18 cellular contexts compared by ENCODE assay signal in genomic region chr9:126533911-126534300, GRCh38.
DNase-seq lines count a peak whose midpoint lies in the region; ATAC-seq and TF ChIP-seq lines count a peak whose summit lies in the region.
"Had no signal": no experiment of that assay in that cellular context is flagged by ENCODE, and none has a peak within 500 bp of the region (broad histone marks: within the 10 kb centered on the region; RNA-seq: fewer than 3 reads in every experiment).

No MANE protein-coding gene starts in this region.

- H3K27ac ChIP-seq in HUES48 (ENCODE audit: low read depth, low read length) = no peak overlapping the region
- H3K27ac ChIP-seq in OCI-LY1 (ENCODE audit: low read depth, low read length, poor library complexity, severe bottlenecking) = no peak overlapping the region
- H3K27ac ChIP-seq in spleen = peak overlapping the region in 7 of 8 donors; percentile 64 to 87 (median 77)
- H3K27ac ChIP-seq: gastrocnemius medialis had no signal

- H3K4me3 ChIP-seq in HUES48 (ENCODE audit: low read depth, low read length) (peak overlapping the region; percentile 52; the same call in 1 of the 2 replicates), OCI-LY1 (ENCODE audit: low read depth, low read length, poor library complexity, severe bottlenecking) (no peak overlapping the region), iPS-15b (ENCODE audit: low read depth, low read length) (peak overlapping the region; percentile 45), spleen (peak overlapping the region in 3 of 8 donors; percentile 10 to 57 (median 15))
- H3K4me3 ChIP-seq: gastrocnemius medialis, MG63 had no signal

- intact Hi-C loops in spleen (cut with DNase I; ENCODE audit: low total_unique reads) = no loop called here

- H3K9me2 ChIP-seq in OCI-LY1 (ENCODE audit: low read depth, low read length) = no peaks in the 10 kb centered on the region

- H3K27me3 ChIP-seq in HUES48 (ENCODE audit: control insufficient read depth, insufficient read depth, low read length) = peaks cover 9% of the 10 kb centered on the region
- H3K27me3 ChIP-seq in OCI-LY1 (ENCODE audit: insufficient read depth, low read length) = no peaks in the 10 kb centered on the region
- peaks cover 15% of the 10 kb centered on the region for H3K27me3 ChIP-seq in iPS-15b (ENCODE audit: control insufficient read depth, insufficient read depth, low read length)
- peaks cover 0 to 36% (median 6%) of the 10 kb centered on the region in 7 donors for H3K27me3 ChIP-seq in spleen (replicated peaks in 1 of 7)
- H3K27me3 ChIP-seq: MG63 had no signal

- TF ChIP-seq CTCF in OCI-LY1 (IDR thresholded peaks at IDR 0.05; ENCODE audit: low read length) (no peak), spleen (IDR thresholded peaks at IDR 0.05 in 8 of 11, conservative IDR thresholded peaks at IDR 0.05 in 3 of 11) (no peak)

- H3F3A ChIP-seq in OCI-LY1 (ENCODE audit: insufficient read depth, low read length) = no peaks in the 10 kb centered on the region

- no peak for TF ChIP-seq POLR2A in spleen (IDR thresholded peaks at IDR 0.05)

- H3K9me3 ChIP-seq in HUES48 (ENCODE audit: control insufficient read depth, insufficient read depth, low read length) (no peaks in the 10 kb centered on the region), OCI-LY1 (ENCODE audit: low read length) (no peaks in the 10 kb centered on the region), iPS-15b (ENCODE audit: control insufficient read depth, insufficient read depth, low read length) (no peaks in the 10 kb centered on the region), spleen (no peaks in the 10 kb centered on the region)
- H3K9me3 ChIP-seq: gastrocnemius medialis, MG63 had no signal

- no peaks in the 10 kb centered on the region for H3K79me2 ChIP-seq in OCI-LY1 (ENCODE audit: insufficient read depth, low read length)

- WGBS in spleen, 5 donors = 29 to 46% (median 33%) methylated on average over 15 of the region's 15 CpGs

- ATAC-seq in HG02642 (IDR thresholded peaks at IDR 0.05; ENCODE audit: poor library complexity, unreplicated experiment) (no peak), GM18519 (IDR thresholded peaks at IDR 0.05; ENCODE audit: low FRiP score, unreplicated experiment) (no peak)
- ATAC-seq: activated T-cell treated with anti-CD3 and anti-CD28 coated beads, Interleukin-2, amount 50 U/mL, for 72 hours; gastrocnemius medialis; HCT116; left cardiac atrium had no signal

- DNase-seq in spleen = peak; percentile 83
- DNase-seq in NCI-H2029 treated with DMSO at 0.1 percent for 48 hours (lab: John Stamatoyannopoulos, UW) = no peak
- DNase-seq: activated CD4-positive, alpha-beta T cell treated with anti-CD3 and anti-CD28 coated beads for 4 hours; activated naive CD4-positive, alpha-beta T cell treated with anti-CD3 and anti-CD28 coated beads, Interleukin-2, amount 10 ng/mL, durations not matched to agents 7 days and 5 days; activated T-cell treated with anti-CD3 and anti-CD28 coated beads, Interleukin-2, amount 50 U/mL, for 72 hours; erythroblast; gastrocnemius medialis; left cardiac atrium; MG63; NCI-H1694 treated with DMSO at 0.1 percent for 48 hours; nephron progenitor cell; stimulated activated CD4-positive, alpha-beta T cell treated with anti-CD3 and anti-CD28 coated beads, Interleukin-2, amount 100 ng/mL, for 24 hours had no signal

- H3K9ac ChIP-seq in HUES48 (ENCODE audit: low read depth, low read length) = no peak overlapping the region
- no peak overlapping the region for H3K9ac ChIP-seq in OCI-LY1 (ENCODE audit: low read length)
- no peak overlapping the region for H3K9ac ChIP-seq in iPS-15b (ENCODE audit: low read depth, low read length)

- H4K20me1 ChIP-seq in OCI-LY1 (ENCODE audit: insufficient read depth, low read length) = no peaks in the 10 kb centered on the region

- H3K4me1 ChIP-seq in HUES48 (ENCODE audit: control insufficient read depth, insufficient read depth, low read length) (peaks cover 42% of the 10 kb centered on the region), OCI-LY1 (ENCODE audit: insufficient read depth, low read length, severe bottlenecking) (peaks cover 14% of the 10 kb centered on the region), iPS-15b (ENCODE audit: control insufficient read depth, insufficient read depth, low read length) (peaks cover 22% of the 10 kb centered on the region), spleen (peaks cover 0 to 43% (median 31%) of the 10 kb centered on the region in 6 donors)
- H3K4me1 ChIP-seq: gastrocnemius medialis had no signal

- peak overlapping the region; percentile 49; the same call in 1 of the 2 replicates for H3K4me2 ChIP-seq in OCI-LY1 (ENCODE audit: low read length)

- no peaks in the 10 kb centered on the region for H3K36me3 ChIP-seq in HUES48 (ENCODE audit: control insufficient read depth, insufficient read depth, low read length)
- no peaks in the 10 kb centered on the region for H3K36me3 ChIP-seq in OCI-LY1 (ENCODE audit: insufficient read depth, low read length)
- H3K36me3 ChIP-seq in iPS-15b (ENCODE audit: control insufficient read depth, insufficient read depth, low read length) = no peaks in the 10 kb centered on the region
- no peaks in the 10 kb centered on the region for H3K36me3 ChIP-seq in spleen
- H3K36me3 ChIP-seq: gastrocnemius medialis, MG63 had no signal

- H2AFZ ChIP-seq in OCI-LY1 (ENCODE audit: low read length) = no peak overlapping the region

Comparison
In these comparisons a context has a peak if more than half of its experiments do, and no peak if none do; other contexts are left out.
1. H3K27ac ChIP-seq: peak in spleen (7 of 8); none in HUES48 (single experiment) and OCI-LY1 (single experiment).